Comparison of ENCODE assay signal across 7 cellular contexts in the genomic region with DNA sequence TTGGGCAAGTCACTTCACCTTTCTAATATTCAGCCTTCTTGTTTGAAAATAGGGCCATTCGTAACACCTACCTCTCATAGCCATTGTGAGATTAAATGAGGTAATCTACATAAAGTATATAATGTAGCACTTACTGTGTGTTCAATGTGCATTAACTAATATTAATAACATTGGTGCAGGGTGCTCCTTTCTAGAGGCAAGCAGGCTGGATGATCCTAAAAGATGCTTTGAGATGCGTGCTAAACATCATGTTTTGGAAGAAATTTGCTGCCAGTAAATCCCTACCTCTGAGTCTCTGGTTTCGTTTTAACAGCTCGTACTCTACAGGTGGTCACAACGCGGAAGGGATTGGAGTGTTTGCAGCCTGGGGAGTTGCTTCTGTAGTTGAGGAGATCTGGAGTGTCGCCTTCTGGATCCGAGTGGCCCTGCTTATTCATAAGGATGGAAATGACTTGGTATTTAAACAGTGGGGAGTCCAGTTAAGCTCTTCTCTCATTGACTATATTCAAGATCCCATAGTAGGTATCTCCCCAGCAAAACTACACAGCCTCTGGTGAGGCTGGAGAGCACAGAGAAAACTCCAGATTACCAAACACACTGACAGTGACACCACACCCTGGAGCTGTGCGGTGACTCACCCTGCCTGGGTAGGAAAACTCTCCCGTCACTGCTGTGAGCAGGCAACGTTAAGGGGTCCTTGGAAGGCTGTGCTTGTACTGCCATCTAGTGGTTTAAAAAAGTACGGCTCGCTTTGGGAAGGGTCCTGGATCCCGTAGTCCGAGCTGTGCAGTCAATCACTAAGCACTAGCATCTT.
DNase-seq lines count a peak whose midpoint lies in the region; ATAC-seq and TF ChIP-seq lines count a peak whose summit lies in the region.

No MANE protein-coding gene starts in this region.

- peak overlapping the region; percentile 21 for H3K4me3 Mint-ChIP-seq in activated naive CD8-positive, alpha-beta T cell treated with anti-CD3 and anti-CD28 coated beads, Interleukin-2, amount 50 U/mL, for 24 hours

- H3K9me3 Mint-ChIP-seq in activated naive CD8-positive, alpha-beta T cell treated with anti-CD3 and anti-CD28 coated beads, Interleukin-2, amount 50 U/mL, for 24 hours: peaks cover 10% of the 10 kb centered on the region

- no peak for TF ChIP-seq POLR2A in GM18505 (IDR thresholded peaks at IDR 0.05; ENCODE audit: borderline replicate concordance, extremely low read depth, insufficient read depth, insufficient read length)

- no peaks in the 10 kb centered on the region for H3K36me3 Mint-ChIP-seq in activated naive CD8-positive, alpha-beta T cell treated with anti-CD3 and anti-CD28 coated beads, Interleukin-2, amount 50 U/mL, for 24 hours (ENCODE audit: low read depth)

- DNase-seq in NCI-H146 treated with DMSO at 0.1 percent for 48 hours (lab: John Stamatoyannopoulos, UW; ENCODE audit: unreplicated experiment) (peak; percentile 56), SW480 (ENCODE audit: low spot score) (peak; percentile 86), cardiac septum (ENCODE audit: low spot score) (peak; percentile 89), putamen (ENCODE audit: low spot score) (peak; percentile 87)
- DNase-seq in activated naive CD8-positive, alpha-beta T cell treated with anti-CD3 and anti-CD28 coated beads, Interleukin-2, amount 50 U/mL, for 24 hours: peak; percentile 83

- peaks cover 60% of the 10 kb centered on the region for H3K4me1 Mint-ChIP-seq in activated naive CD8-positive, alpha-beta T cell treated with anti-CD3 and anti-CD28 coated beads, Interleukin-2, amount 50 U/mL, for 24 hours

- no peaks in the 10 kb centered on the region for H3K27me3 Mint-ChIP-seq in activated naive CD8-positive, alpha-beta T cell treated with anti-CD3 and anti-CD28 coated beads, Interleukin-2, amount 50 U/mL, for 24 hours

- ATAC-seq in GM18505 (IDR thresholded peaks at IDR 0.05; ENCODE audit: unreplicated experiment): peak; percentile 86
- peak; percentile 84 for ATAC-seq in HG02943 (IDR thresholded peaks at IDR 0.05; ENCODE audit: low read depth, unreplicated experiment)
- peak; percentile 99 for ATAC-seq in activated naive CD8-positive, alpha-beta T cell treated with anti-CD3 and anti-CD28 coated beads, Interleukin-2, amount 50 U/mL, for 24 hours

- peak overlapping the region; percentile 88 for H3K27ac Mint-ChIP-seq in activated naive CD8-positive, alpha-beta T cell treated with anti-CD3 and anti-CD28 coated beads, Interleukin-2, amount 50 U/mL, for 24 hours

- intact Hi-C loops in cardiac septum (cut with DNase I): loop anchor here (2.0 to 10.0 kb wide), 4 partner anchors 82 to 644 kb away; a partner anchor contains a TSS

Comparison
In these comparisons a context has a peak if more than half of its experiments do, and no peak if none do; other contexts are left out.
1. Peak in every context shown above with its lines: DNase-seq and ATAC-seq.